In genomic region chr2:96250188-96250587, GRCh38 we compare ENCODE assay signal across 13 cellular contexts. TPM values are rescaled to one million over a fixed set of nuclear protein-coding genes. Genes with fewer than 3 reads are reported as not detected.
DNase-seq lines count a peak whose midpoint lies in the region; ATAC-seq and TF ChIP-seq lines count a peak whose summit lies in the region.
"Had no signal": no experiment of that assay in that cellular context is flagged by ENCODE, and none has a peak within 500 bp of the region (broad histone marks: within the 10 kb centered on the region; RNA-seq: fewer than 3 reads in every experiment).

No MANE protein-coding gene starts in this region.

- H3K9me3 Mint-ChIP-seq in CD8-positive, alpha-beta T cell = no peaks in the 10 kb centered on the region
- no peaks in the 10 kb centered on the region for H3K9me3 Mint-ChIP-seq in osteocyte (ENCODE audit: unreplicated experiment)

- H3K27me3 ChIP-seq in CD8-positive, alpha-beta T cell (ENCODE audit: insufficient read depth, low read length) = no peaks in the 10 kb centered on the region
- H3K27me3 ChIP-seq in H7 (ENCODE audit: control insufficient read depth, insufficient read depth, low read length) = no peaks in the 10 kb centered on the region
- H3K27me3 ChIP-seq: Peyer's patch had no signal

- CTCF ChIA-PET in CD8-positive, alpha-beta T cell (lab: Charles Lee) = no interaction called here

- no peak for ATAC-seq in CD8-positive, alpha-beta T cell
- no peak for ATAC-seq in esophagus mucosa

- DNase-seq in CD8-positive, alpha-beta T cell = no peak
- DNase-seq in H7 (peak; percentile 19), coronary artery (ENCODE audit: low spot score) (no peak), osteocyte (ENCODE audit: extremely low spot score, unreplicated experiment) (no peak), GM13976 (ENCODE audit: low spot score) (no peak), iPS-NIHi11 (ENCODE audit: low spot score) (no peak)
- DNase-seq: activated CD8-positive, alpha-beta memory T cell treated with anti-CD3 and anti-CD28 coated beads, Interleukin-2, amount 50 U/mL, for 4 hours; KBM-7; NCI-H1694 treated with DMSO at 0.1 percent for 48 hours; NCI-H526; Peyer's patch; stimulated activated CD4-positive, alpha-beta T cell treated with anti-CD3 and anti-CD28 coated beads, Interleukin-4, amount 100 ng/mL, for 24 hours had no signal

- peaks cover 47% of the 10 kb centered on the region for H3K36me3 Mint-ChIP-seq in CD8-positive, alpha-beta T cell
- H3K36me3 Mint-ChIP-seq in osteocyte (ENCODE audit: unreplicated experiment) = peaks cover 9% of the 10 kb centered on the region

- intact Hi-C loops in CD8-positive, alpha-beta T cell (cut with DNase I, micrococcal nuclease) = no loop called here

- H3K4me3 Mint-ChIP-seq in CD8-positive, alpha-beta T cell = no peak overlapping the region
- no peak overlapping the region for H3K4me3 Mint-ChIP-seq in osteocyte (ENCODE audit: unreplicated experiment)

- H3K4me1 Mint-ChIP-seq in CD8-positive, alpha-beta T cell (ENCODE audit: low read depth) = peaks cover 29% of the 10 kb centered on the region
- peaks cover 39% of the 10 kb centered on the region for H3K4me1 Mint-ChIP-seq in osteocyte (ENCODE audit: unreplicated experiment)

- H3K4me3 ChIP-seq in CD8-positive, alpha-beta T cell (ENCODE audit: low read depth, low read length) = no peak overlapping the region
- H3K4me3 ChIP-seq in H7 (ENCODE audit: insufficient read depth, low read depth, low read length) (no peak overlapping the region), coronary artery (no peak overlapping the region)
- H3K4me3 ChIP-seq: Peyer's patch had no signal

- no peak for TF ChIP-seq CTCF in CD8-positive, alpha-beta T cell (IDR thresholded peaks at IDR 0.05)
- TF ChIP-seq CTCF in coronary artery (IDR thresholded peaks at IDR 0.05) = no peak
- TF ChIP-seq CTCF in osteocyte (IDR thresholded peaks at IDR 0.05) = no peak
- no peak for TF ChIP-seq CTCF in GM13976 (IDR thresholded peaks at IDR 0.05; ENCODE audit: borderline replicate concordance, control extremely low read depth, extremely low read depth, insufficient read depth, missing control alignments)

- H3K27me3 Mint-ChIP-seq in CD8-positive, alpha-beta T cell (ENCODE audit: low read depth) = no peaks in the 10 kb centered on the region
- no peaks in the 10 kb centered on the region for H3K27me3 Mint-ChIP-seq in osteocyte (ENCODE audit: unreplicated experiment)

- in situ Hi-C loops in GM13976 (cut with MboI; ENCODE audit: low sequenced_read_pairs, unreplicated experiment) = loop anchor here (25.0 kb wide), 1 partner anchor 238 kb away; no protein-coding TSS in a partner anchor

- peak overlapping the region; percentile 43 for H3K27ac Mint-ChIP-seq in CD8-positive, alpha-beta T cell
- H3K27ac Mint-ChIP-seq in osteocyte (ENCODE audit: unreplicated experiment) = peak overlapping the region; percentile 77

- H3K27ac ChIP-seq in CD8-positive, alpha-beta T cell (ENCODE audit: low read depth, low read length) = no peak overlapping the region
- H3K27ac ChIP-seq in coronary artery = peak overlapping the region; percentile 29 to 53
- H3K27ac ChIP-seq: Peyer's patch had no signal

- peaks cover 29% of the 10 kb centered on the region for H3K4me1 ChIP-seq in CD8-positive, alpha-beta T cell (ENCODE audit: insufficient read depth, low read length)

- H3K9me3 ChIP-seq in CD8-positive, alpha-beta T cell (ENCODE audit: low read length) = no peaks in the 10 kb centered on the region
- H3K9me3 ChIP-seq: Peyer's patch had no signal

- POLR2A ChIA-PET in CD8-positive, alpha-beta T cell (lab: Charles Lee) = no interaction called here

- peaks cover 31% of the 10 kb centered on the region for H3K36me3 ChIP-seq in CD8-positive, alpha-beta T cell (ENCODE audit: insufficient read depth, low read length)
- H3K36me3 ChIP-seq in H7 (replicated peaks; ENCODE audit: control insufficient read depth, insufficient read depth, low read length) = peaks cover 16% of the 10 kb centered on the region

RNA-seq across cellular contexts. Expression of gene TMEM127, which starts 15.6 kb away (rescaled TPM):
- 10 to 100 TPM; 44.7 to 49.6 TPM for total RNA-seq in CD8-positive, alpha-beta T cell
- total RNA-seq in H7 (2014; rRNA removed; shearing (Covaris generic)) = 13.4 and 13.8 TPM in 2 replicates
- total RNA-seq in osteocyte = 56.3 and 61.8 TPM in 2 replicates
- total RNA-seq in esophagus mucosa = 34.3 TPM

RNA-seq across cellular contexts. Expression of gene CIAO1, which starts 15.8 kb away (rescaled TPM):
- total RNA-seq in CD8-positive, alpha-beta T cell = 10 to 100 TPM; 51.9 to 58.0 TPM
- 108 and 111 TPM in 2 replicates for total RNA-seq in H7 (2014; rRNA removed; shearing (Covaris generic))
- 54.6 and 56.3 TPM in 2 replicates for total RNA-seq in osteocyte
- 43.2 TPM for total RNA-seq in esophagus mucosa

RNA-seq across cellular contexts. Expression of gene STARD7, which starts 41.6 kb away (rescaled TPM):
- 10 to 100 TPM; 75.3 to 85.1 TPM for total RNA-seq in CD8-positive, alpha-beta T cell
- 233 and 253 TPM in 2 replicates for total RNA-seq in H7 (2014; rRNA removed; shearing (Covaris generic))
- total RNA-seq in osteocyte (80.2 and 94.1 TPM in 2 replicates), esophagus mucosa (66.1 TPM)

RNA-seq across cellular contexts. Expression of gene SNRNP200, which starts 55.2 kb away (rescaled TPM):
- 100 to 1,000 TPM; 318 to 348 TPM for total RNA-seq in CD8-positive, alpha-beta T cell
- total RNA-seq in H7 (2014; rRNA removed; shearing (Covaris generic)) = 60.5 and 73.5 TPM in 2 replicates
- 114 and 122 TPM in 2 replicates for total RNA-seq in osteocyte
- total RNA-seq in esophagus mucosa = 66.6 TPM
